ENCODE assay signal across 12 cellular contexts in genomic region chr6:108922499-108922898, GRCh38.
"Had no signal": no experiment of that assay in that cellular context is flagged by ENCODE, and none has a peak within 500 bp of the region (broad histone marks: within the 10 kb centered on the region; RNA-seq: fewer than 3 reads in every experiment).

No MANE protein-coding gene starts in this region.

- H3K9me3 ChIP-seq: heart left ventricle had no signal

- DNase-seq: cortex of kidney; dorsolateral prefrontal cortex; effector CD8-positive, alpha-beta T cell; hippocampal formation; left colon; mesendoderm; naive B cell; stimulated activated CD4-positive, alpha-beta T cell treated with anti-CD3 and anti-CD28 coated beads, Interleukin-2, amount 100 ng/mL, for 48 hours had no signal

- H3K27ac Mint-ChIP-seq: type B pancreatic cell had no signal

- ATAC-seq: left colon had no signal

- H3K36me3 ChIP-seq: heart left ventricle had no signal

- H3K27ac ChIP-seq: dorsolateral prefrontal cortex had no signal

- H3K4me3 Mint-ChIP-seq: naive B cell, nephron, type B pancreatic cell had no signal

- H3K36me3 Mint-ChIP-seq: type B pancreatic cell had no signal

- H3K9me3 Mint-ChIP-seq: nephron, type B pancreatic cell had no signal

- H3K4me3 ChIP-seq: dorsolateral prefrontal cortex, heart left ventricle, smooth muscle cell had no signal

- H3K27me3 ChIP-seq: dorsolateral prefrontal cortex, heart left ventricle had no signal

- H3K27me3 Mint-ChIP-seq: naive B cell, type B pancreatic cell had no signal
